8 cellular contexts compared by ENCODE assay signal in the genomic region with DNA sequence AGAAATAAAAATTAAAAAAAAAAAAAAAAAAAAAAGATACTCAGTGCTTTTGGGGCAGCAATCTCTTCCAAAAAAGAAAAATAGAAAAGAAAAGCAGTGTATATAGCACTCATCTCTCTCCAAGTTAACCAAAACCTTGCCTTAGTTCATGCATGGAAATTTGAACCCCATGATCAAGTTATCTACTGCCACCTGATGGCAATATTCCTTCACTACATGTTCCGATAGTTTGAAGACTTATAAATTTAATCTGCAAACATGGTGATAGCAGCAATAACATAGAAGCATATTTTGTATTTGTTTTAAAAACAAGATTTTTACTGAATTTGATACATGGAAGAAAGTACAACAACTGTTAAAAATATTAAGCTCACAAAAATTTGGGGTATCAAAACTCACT. TPM values are rescaled to one million over a fixed set of nuclear protein-coding genes. Genes with fewer than 3 reads are reported as not detected.
A peak's percentile ranks its signal among the peaks of the same experiment; 100 is the strongest.
DNase-seq lines count a peak whose midpoint lies in the region; ATAC-seq and TF ChIP-seq lines count a peak whose summit lies in the region.

No MANE protein-coding gene starts in this region.

- peaks cover 1% of the 10 kb centered on the region for H3K4me1 Mint-ChIP-seq in activated T-cell treated with anti-CD3 and anti-CD28 coated beads, Interleukin-2, amount 50 U/mL, for 4 hours (ENCODE audit: low read depth)

- H3K4me3 Mint-ChIP-seq in activated T-cell treated with anti-CD3 and anti-CD28 coated beads, Interleukin-2, amount 50 U/mL, for 4 hours = no peak overlapping the region

- ATAC-seq in HG03457 (IDR thresholded peaks at IDR 0.05; ENCODE audit: unreplicated experiment) = no peak
- ATAC-seq in activated T-cell treated with anti-CD3 and anti-CD28 coated beads, Interleukin-2, amount 50 U/mL, for 4 hours = no peak

- no peak overlapping the region for H3K4me2 ChIP-seq in mammary epithelial cell (ENCODE audit: insufficient read depth, low read depth, low read length)

- no peaks in the 10 kb centered on the region for H3K4me1 ChIP-seq in mammary epithelial cell (ENCODE audit: insufficient read depth, low read length)

- no peaks in the 10 kb centered on the region for H3K36me3 ChIP-seq in mammary epithelial cell (ENCODE audit: insufficient read depth, low read length)

- H3K9me3 ChIP-seq in mammary epithelial cell (replicated peaks; ENCODE audit: insufficient read depth, low read length) = no peaks in the 10 kb centered on the region

- intact Hi-C loops in mammary epithelial cell (cut with micrococcal nuclease) = loop anchor here (1.0 to 10.0 kb wide), 4 partner anchors 161 to 838 kb away; no protein-coding TSS in a partner anchor

- CTCF ChIA-PET in GM10248 (lab: Yijun Ruan, JAX) (interaction anchor here (0.6 to 6.8 kb wide), 13 partner anchors 10 to 209 kb away, joined by 3 to 67 read pairs (median 4); no protein-coding TSS in a partner anchor), mammary epithelial cell (lab: Charles Lee; ENCODE audit: low non-redundant PET) (interaction anchor here (0.7 kb wide), 3 partner anchors 16 to 593 kb away, joined by 3 to 5 read pairs (median 3); no protein-coding TSS in a partner anchor)

- no peaks in the 10 kb centered on the region for H4K20me1 ChIP-seq in mammary epithelial cell (ENCODE audit: insufficient read depth, low read length)

- DNase-seq in GM10248 (ENCODE audit: extremely low spot score) = no peak
- peak; percentile 0 for DNase-seq in NCI-H446 treated with DMSO at 0.1 percent for 48 hours (lab: John Stamatoyannopoulos, UW)
- DNase-seq in mammary epithelial cell = peak; percentile 19
- peak; percentile 41 for DNase-seq in medulla oblongata (ENCODE audit: extremely low spot score)
- DNase-seq in effector CD8-positive, alpha-beta T cell (lab: John Stamatoyannopoulos, UW) = no peak
- DNase-seq in activated T-cell treated with anti-CD3 and anti-CD28 coated beads, Interleukin-2, amount 50 U/mL, for 4 hours = no peak

- H3K9ac ChIP-seq in mammary epithelial cell (ENCODE audit: insufficient read depth, low read length) = no peak overlapping the region

- peaks cover 13% of the 10 kb centered on the region for H3K36me3 Mint-ChIP-seq in activated T-cell treated with anti-CD3 and anti-CD28 coated beads, Interleukin-2, amount 50 U/mL, for 4 hours (ENCODE audit: insufficient read depth)

- WGBS in mammary epithelial cell (ENCODE audit: low coverage, missing lambda C conversion rate) = 93% methylated on average over 1 of the region's 1 CpG

- no peaks in the 10 kb centered on the region for H3K79me2 ChIP-seq in mammary epithelial cell (ENCODE audit: insufficient read depth, low read length)

- no peak overlapping the region for H2AFZ ChIP-seq in mammary epithelial cell (ENCODE audit: low read depth, low read length)

- in situ Hi-C loops in mammary epithelial cell (cut with MboI; ENCODE audit: low sequenced_read_pairs in 2 of 2) = no loop called here

- BruUV-seq in mammary epithelial cell (replicated peaks; lab: Mats Ljungman, UMichigan) = no TSS peak

- no peaks in the 10 kb centered on the region for H3K9me3 Mint-ChIP-seq in activated T-cell treated with anti-CD3 and anti-CD28 coated beads, Interleukin-2, amount 50 U/mL, for 4 hours

- no peaks in the 10 kb centered on the region for H3K27me3 Mint-ChIP-seq in activated T-cell treated with anti-CD3 and anti-CD28 coated beads, Interleukin-2, amount 50 U/mL, for 4 hours (ENCODE audit: low read depth)

- dilution Hi-C loops in mammary epithelial cell (cut with HindIII; ENCODE audit: low sequenced_read_pairs) = no loop called here

- H3K4me3 ChIP-seq in mammary epithelial cell (replicated peaks in 1 of 3; ENCODE audit: insufficient read depth in 1 of 3, low read depth in 2 of 3, low read length in 3 of 3) = no peak overlapping the region

- POLR2A ChIA-PET in GM10248 (lab: Yijun Ruan, JAX) = no interaction called here

- H3K27ac ChIP-seq in 22Rv1 (no peak overlapping the region), mammary epithelial cell (ENCODE audit: insufficient read depth, low read depth, low read length) (no peak overlapping the region)

- TF ChIP-seq CTCF in 22Rv1 (IDR thresholded peaks at IDR 0.05) = peak; percentile 76
- TF ChIP-seq CTCF in GM10248 (IDR thresholded peaks at IDR 0.05; ENCODE audit: control extremely low read depth, extremely low read depth, low read depth, missing control alignments) = peak; percentile 11
- peak; percentile 50 to 57 for TF ChIP-seq CTCF in mammary epithelial cell (conservative IDR thresholded peaks at IDR 0.05 in 1 of 2, IDR thresholded peaks at IDR 0.05 in 1 of 2; ENCODE audit: extremely low read depth in 1 of 2, insufficient read depth in 1 of 2, low read depth in 1 of 2, low read length in 2 of 2)

- no peaks in the 10 kb centered on the region for H3K27me3 ChIP-seq in mammary epithelial cell (ENCODE audit: insufficient read depth, low read length)

RNA-seq across cellular contexts. Expression of a gene that starts 48.6 kb away (rescaled TPM):
- not detected for total RNA-seq in mammary epithelial cell
- polyA plus RNA-seq in mammary epithelial cell = not detected
- not detected for polyA minus RNA-seq in mammary epithelial cell
- total RNA-seq in activated T-cell treated with anti-CD3 and anti-CD28 coated beads, Interleukin-2, amount 50 U/mL, for 4 hours = under 1 TPM in 2 of 3 donors, not detected in 1; 0.10 to 0.16 TPM

RNA-seq across cellular contexts. Expression of a gene that starts 58.0 kb away (rescaled TPM):
- 10 to 100 TPM; 10.8 to 20.5 TPM for total RNA-seq in mammary epithelial cell
- 7.4 TPM for polyA plus RNA-seq in mammary epithelial cell
- polyA minus RNA-seq in mammary epithelial cell = 11.0 TPM
- total RNA-seq in activated T-cell treated with anti-CD3 and anti-CD28 coated beads, Interleukin-2, amount 50 U/mL, for 4 hours = 10 to 100 TPM in 2 of 3 donors, 1 to 10 TPM in 1; 9.2 to 14.2 (median 10.6) TPM

Comparison
In these comparisons a context has a peak if more than half of its experiments do, and no peak if none do; other contexts are left out.
1. CTCF ChIP-seq: peak in every context shown above with its lines; median percentile 76 in 22Rv1; 54 in mammary epithelial cell; 11 in GM10248.
2. DNase-seq: peak in NCI-H446 treated with DMSO at 0.1 percent for 48 hours (single experiment), mammary epithelial cell (single experiment) and medulla oblongata (single experiment); none in GM10248 (single experiment), effector CD8-positive, alpha-beta T cell (single experiment) and activated T-cell treated with anti-CD3 and anti-CD28 coated beads, Interleukin-2, amount 50 U/mL, for 4 hours (single experiment).